In the genomic region with DNA sequence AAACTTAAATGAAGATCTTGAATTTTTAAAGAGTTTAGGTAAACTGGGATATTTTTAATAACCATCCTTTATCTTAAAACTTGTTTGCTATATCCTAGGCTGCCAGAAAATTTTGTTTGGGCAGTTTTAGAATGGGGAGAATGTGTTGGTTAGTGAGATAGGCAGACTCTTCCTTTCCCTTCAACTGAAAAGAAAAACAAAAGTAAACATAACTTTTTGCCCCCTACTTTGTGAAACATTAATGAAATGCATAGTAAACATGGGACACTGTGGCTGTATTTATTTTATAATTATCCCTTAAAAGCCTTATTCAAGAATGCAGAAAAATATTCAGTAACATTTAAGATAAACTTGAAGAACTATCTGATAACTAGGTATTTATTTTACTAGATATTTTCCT, we compare ENCODE assay signal across 19 cellular contexts.
"Had no signal": no experiment of that assay in that cellular context is flagged by ENCODE, and none has a peak within 500 bp of the region (broad histone marks: within the 10 kb centered on the region; RNA-seq: fewer than 3 reads in every experiment).

No MANE protein-coding gene starts in this region.

- H3K4me3 ChIP-seq: ascending aorta, esophagus squamous epithelium, neural progenitor cell, prostate gland, right atrium auricular region, vagina had no signal

- H3K27ac ChIP-seq: ascending aorta, esophagus squamous epithelium, prostate gland, right atrium auricular region, vagina had no signal

- DNase-seq: activated B cell treated with CpG ODN at 0.5 μM for 24 hours; activated CD4-positive, alpha-beta memory T cell treated with anti-CD3 and anti-CD28 coated beads, Interleukin-2, amount 10 ng/mL, durations not matched to agents 7 days and 5 days; activated CD4-positive, alpha-beta T cell treated with anti-CD3 and anti-CD28 coated beads for 48 hours; activated CD8-positive, alpha-beta memory T cell treated with anti-CD3 and anti-CD28 coated beads, Interleukin-2, amount 10 ng/mL, durations not matched to agents 7 days and 5 days; activated gamma-delta T cell; activated T-cell treated with anti-CD3 and anti-CD28 coated beads, Interleukin-2, amount 50 U/mL, for 1 hour; dermis blood vessel endothelial cell; effector memory CD4-positive, alpha-beta T cell; esophagus squamous epithelium; stimulated activated CD4-positive, alpha-beta T cell treated with anti-CD3 and anti-CD28 coated beads, Interleukin-2, amount 100 ng/mL, for 48 hours; stimulated activated naive CD8-positive, alpha-beta T cell treated with anti-CD3 and anti-CD28 coated beads, Interleukin-15, amount 100 ng/mL, for 72 hours; trophoblast cell had no signal

- H3K27ac Mint-ChIP-seq: activated B cell treated with CpG ODN at 0.5 μM for 24 hours; activated CD4-positive, alpha-beta memory T cell treated with anti-CD3 and anti-CD28 coated beads, Interleukin-2, amount 10 ng/mL, durations not matched to agents 7 days and 5 days; activated CD8-positive, alpha-beta memory T cell treated with anti-CD3 and anti-CD28 coated beads, Interleukin-2, amount 10 ng/mL, durations not matched to agents 7 days and 5 days; neural progenitor cell; stimulated activated naive CD8-positive, alpha-beta T cell treated with anti-CD3 and anti-CD28 coated beads, Interleukin-15, amount 100 ng/mL, for 72 hours had no signal

- H3K27me3 ChIP-seq: ascending aorta, esophagus squamous epithelium, neural progenitor cell, right atrium auricular region, vagina had no signal

- H3K27me3 Mint-ChIP-seq: activated B cell treated with CpG ODN at 0.5 μM for 24 hours; activated CD4-positive, alpha-beta memory T cell treated with anti-CD3 and anti-CD28 coated beads, Interleukin-2, amount 10 ng/mL, durations not matched to agents 7 days and 5 days; activated CD8-positive, alpha-beta memory T cell treated with anti-CD3 and anti-CD28 coated beads, Interleukin-2, amount 10 ng/mL, durations not matched to agents 7 days and 5 days; activated naive CD4-positive, alpha-beta T cell treated with anti-CD3 and anti-CD28 coated beads, Interleukin-2, amount 50 U/mL, for 24 hours; stimulated activated naive CD8-positive, alpha-beta T cell treated with anti-CD3 and anti-CD28 coated beads, Interleukin-15, amount 100 ng/mL, for 72 hours had no signal

- H3K9me3 ChIP-seq: ascending aorta, esophagus squamous epithelium, prostate gland, right atrium auricular region, vagina had no signal

- H3K4me1 ChIP-seq: neural progenitor cell had no signal

- ATAC-seq: activated CD8-positive, alpha-beta memory T cell treated with anti-CD3 and anti-CD28 coated beads, Interleukin-2, amount 10 ng/mL, durations not matched to agents 7 days and 5 days; stimulated activated naive CD8-positive, alpha-beta T cell treated with anti-CD3 and anti-CD28 coated beads, Interleukin-15, amount 100 ng/mL, for 72 hours had no signal

- H3K9me3 Mint-ChIP-seq: activated B cell treated with CpG ODN at 0.5 μM for 24 hours; activated CD4-positive, alpha-beta memory T cell treated with anti-CD3 and anti-CD28 coated beads, Interleukin-2, amount 10 ng/mL, durations not matched to agents 7 days and 5 days; activated naive CD4-positive, alpha-beta T cell treated with anti-CD3 and anti-CD28 coated beads, Interleukin-2, amount 50 U/mL, for 24 hours; neural progenitor cell; stimulated activated naive CD8-positive, alpha-beta T cell treated with anti-CD3 and anti-CD28 coated beads, Interleukin-15, amount 100 ng/mL, for 72 hours; T-helper 2 cell treated with Interferon-gamma antibody and Interleukin-4, amounts not matched to agents 5 μg/mL and 100 μg/mL, for 36 hours had no signal

- H3K4me3 Mint-ChIP-seq: activated B cell treated with CpG ODN at 0.5 μM for 24 hours; activated CD4-positive, alpha-beta memory T cell treated with anti-CD3 and anti-CD28 coated beads, Interleukin-2, amount 10 ng/mL, durations not matched to agents 7 days and 5 days; activated CD8-positive, alpha-beta memory T cell treated with anti-CD3 and anti-CD28 coated beads, Interleukin-2, amount 10 ng/mL, durations not matched to agents 7 days and 5 days; activated naive CD4-positive, alpha-beta T cell treated with anti-CD3 and anti-CD28 coated beads, Interleukin-2, amount 50 U/mL, for 24 hours; neural progenitor cell; stimulated activated naive CD8-positive, alpha-beta T cell treated with anti-CD3 and anti-CD28 coated beads, Interleukin-15, amount 100 ng/mL, for 72 hours; T-helper 2 cell treated with Interferon-gamma antibody and Interleukin-4, amounts not matched to agents 5 μg/mL and 100 μg/mL, for 36 hours had no signal
